8 cellular contexts compared by ENCODE assay signal in genomic region chr7:2519119-2519930, GRCh38. TPM values are rescaled to one million over a fixed set of nuclear protein-coding genes. Genes with fewer than 3 reads are reported as not detected.
DNase-seq lines count a peak whose midpoint lies in the region; ATAC-seq and TF ChIP-seq lines count a peak whose summit lies in the region.

A gene with protein sequence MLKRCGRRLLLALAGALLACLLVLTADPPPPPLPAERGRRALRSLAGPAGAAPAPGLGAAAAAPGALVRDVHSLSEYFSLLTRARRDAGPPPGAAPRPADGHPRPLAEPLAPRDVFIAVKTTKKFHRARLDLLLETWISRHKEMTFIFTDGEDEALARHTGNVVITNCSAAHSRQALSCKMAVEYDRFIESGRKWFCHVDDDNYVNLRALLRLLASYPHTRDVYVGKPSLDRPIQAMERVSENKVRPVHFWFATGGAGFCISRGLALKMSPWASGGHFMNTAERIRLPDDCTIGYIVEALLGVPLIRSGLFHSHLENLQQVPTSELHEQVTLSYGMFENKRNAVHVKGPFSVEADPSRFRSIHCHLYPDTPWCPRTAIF (plus strand): TSS chr7:2519774. CDS start chr7:2519862, 88 bp downstream.

- H3K27me3 Mint-ChIP-seq in endodermal cell (ENCODE audit: insufficient read depth) = peaks cover 31% of the 10 kb centered on the region

- DNase-seq in CMK (ENCODE audit: low read depth) (peak; percentile 73), HL-60 (ENCODE audit: low read depth in 1 of 2, low spot score in 1 of 2) (peak; percentile 81 to 89), NOMO-1 treated with dmso at 0.1 percent for 144 hours (lab: John Stamatoyannopoulos, UW; ENCODE audit: unreplicated experiment) (peak; percentile 80), endodermal cell (peak; percentile 91)
- DNase-seq in activated CD8-positive, alpha-beta memory T cell treated with anti-CD3 and anti-CD28 coated beads for 48 hours (ENCODE audit: low read depth in 2 of 3, low spot score in 2 of 3) = peak in 2 of 3 experiments; percentile 79 to 81
- DNase-seq in stimulated activated CD8-positive, alpha-beta memory T cell treated with anti-CD3 and anti-CD28 coated beads, Interleukin-15, amount 100 ng/mL, for 24 hours (ENCODE audit: low read depth) = peak; percentile 74

- H3K36me3 Mint-ChIP-seq in endodermal cell (ENCODE audit: low read depth) = no peaks in the 10 kb centered on the region

- TF ChIP-seq CTCF in HL-60 (IDR thresholded peaks at IDR 0.05; ENCODE audit: insufficient read depth, low read length) = no peak
- TF ChIP-seq CTCF in endodermal cell (conservative IDR thresholded peaks at IDR 0.05) = no peak

- no peaks in the 10 kb centered on the region for H3K9me3 Mint-ChIP-seq in endodermal cell

- H3K9me3 ChIP-seq in endodermal cell (ENCODE audit: control insufficient read depth, low read length) (no peaks in the 10 kb centered on the region), mesodermal cell (ENCODE audit: control insufficient read depth, low read length) (no peaks in the 10 kb centered on the region)

- no peak within 1 kb of the TSS for H3K27ac Mint-ChIP-seq in endodermal cell

- no peak within 1 kb of the TSS for H3K9ac ChIP-seq in endodermal cell (ENCODE audit: extremely low read depth, low read length, poor library complexity, severe bottlenecking)

- H3K4me1 ChIP-seq in endodermal cell (ENCODE audit: control insufficient read depth, insufficient read depth, low read length) (peaks cover 7% of the 10 kb centered on the region), mesodermal cell (ENCODE audit: control insufficient read depth, insufficient read depth, low read length, poor library complexity, severe bottlenecking) (peaks cover 52% of the 10 kb centered on the region)

- H3K4me3 ChIP-seq in HL-60 (replicated peaks; ENCODE audit: insufficient read depth, low read length) (peak within 1 kb of the TSS; percentile 71), endodermal cell (ENCODE audit: low read length) (peak within 1 kb of the TSS; percentile 72), mesodermal cell (ENCODE audit: extremely low read depth, insufficient read depth, low read length, poor library complexity, severe bottlenecking) (peak within 1 kb of the TSS; percentile 58)

- H3K27ac ChIP-seq in HL-60 (replicated peaks) = peak within 1 kb of the TSS; percentile 63
- H3K27ac ChIP-seq in endodermal cell (ENCODE audit: low read depth, low read length) = peak within 1 kb of the TSS; percentile 58
- no peak within 1 kb of the TSS for H3K27ac ChIP-seq in mesodermal cell (ENCODE audit: low read depth, low read length, severe bottlenecking)

- peak; percentile 87 for ATAC-seq in GM19463 (IDR thresholded peaks at IDR 0.05; ENCODE audit: unreplicated experiment)

- H3K4me1 Mint-ChIP-seq in endodermal cell = peaks cover 44% of the 10 kb centered on the region

- H3K36me3 ChIP-seq in endodermal cell (ENCODE audit: control insufficient read depth, insufficient read depth, low read length) (no peaks in the 10 kb centered on the region), mesodermal cell (ENCODE audit: control insufficient read depth, insufficient read depth, low read length) (no peaks in the 10 kb centered on the region)

- 0% methylated on average over 12 to 95 of the region's 95 CpGs for WGBS in endodermal cell (ENCODE audit: insufficient coverage in 1 of 2, insufficient read length in 1 of 2), 2 experiments
- 0% methylated on average over 58 to 67 of the region's 95 CpGs for WGBS in mesodermal cell (ENCODE audit: insufficient coverage in 2 of 2), 2 experiments

- H3K27me3 ChIP-seq in HL-60 (ENCODE audit: insufficient read depth, poor library complexity, severe bottlenecking) = no peaks in the 10 kb centered on the region
- peaks cover 34% of the 10 kb centered on the region for H3K27me3 ChIP-seq in endodermal cell (ENCODE audit: control insufficient read depth, insufficient read depth, low read length, poor library complexity, severe bottlenecking)

- H3K4me3 Mint-ChIP-seq in endodermal cell = peak within 1 kb of the TSS; percentile 82

RNA-seq across cellular contexts. Expression of the gene that starts here (rescaled TPM):
- total RNA-seq in endodermal cell = 10 to 100 TPM; 16.0 to 47.2 TPM
- polyA plus RNA-seq in endodermal cell (2013, experiment 1 of 2) = 54.6 TPM
- polyA plus RNA-seq in endodermal cell (2013, experiment 2 of 2) = 43.4 TPM
- 20.5 TPM for polyA plus RNA-seq in mesodermal cell (2013, experiment 1 of 2)
- 13.8 TPM for polyA plus RNA-seq in mesodermal cell (2013, experiment 2 of 2)
